In the genomic region with DNA sequence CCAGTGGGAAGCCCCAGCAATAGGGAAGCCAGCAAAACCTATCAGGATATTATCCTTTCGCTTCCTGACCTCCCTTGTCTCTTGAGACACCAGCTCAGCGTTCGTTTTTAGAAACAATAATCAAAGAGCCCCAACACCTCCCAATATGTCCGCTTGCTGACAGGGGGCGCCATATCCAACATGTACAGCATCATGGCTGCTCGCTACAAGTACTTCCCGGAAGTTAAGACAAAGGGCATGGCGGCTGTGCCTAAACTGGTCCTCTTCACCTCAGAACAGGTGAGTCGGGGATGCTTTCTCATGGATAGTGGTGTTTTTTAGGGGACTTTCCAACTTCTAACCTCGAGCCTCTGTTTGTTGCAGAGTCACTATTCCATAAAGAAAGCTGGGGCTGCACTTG, we compare ENCODE assay signal across 16 cellular contexts. TPM values are rescaled to one million over a fixed set of nuclear protein-coding genes. Genes with fewer than 3 reads are reported as not detected.
DNase-seq lines count a peak whose midpoint lies in the region; TF ChIP-seq lines count a peak whose summit lies in the region.
"Had no signal": no experiment of that assay in that cellular context is flagged by ENCODE, and none has a peak within 500 bp of the region (broad histone marks: within the 10 kb centered on the region; RNA-seq: fewer than 3 reads in every experiment).

No MANE protein-coding gene starts in this region.

- H3K4me1 Mint-ChIP-seq in activated naive CD4-positive, alpha-beta T cell treated with anti-CD3 and anti-CD28 coated beads for 36 hours (ENCODE audit: low read depth), result peaks cover 12% of the 10 kb centered on the region
- no peaks in the 10 kb centered on the region for H3K4me1 Mint-ChIP-seq in progenitor cell of endocrine pancreas (ENCODE audit: low read depth)

- H3K4me3 ChIP-seq in WERI-Rb-1 (ENCODE audit: low read depth, low read length), result no peak overlapping the region
- H3K4me3 ChIP-seq: mucosa of descending colon had no signal

- no peaks in the 10 kb centered on the region for H3K27me3 ChIP-seq in WERI-Rb-1 (ENCODE audit: insufficient read depth, low read depth, severe bottlenecking)

- H3K9me3 ChIP-seq in WERI-Rb-1 (ENCODE audit: severe bottlenecking), result no peaks in the 10 kb centered on the region
- H3K9me3 ChIP-seq: mucosa of descending colon had no signal

- TF ChIP-seq CTCF in WERI-Rb-1 (IDR thresholded peaks at IDR 0.05; ENCODE audit: low read depth, low read length) (peak; percentile 33; the same call in 1 of the 2 replicates), progenitor cell of endocrine pancreas (IDR thresholded peaks at IDR 0.05; ENCODE audit: unreplicated experiment) (peak; percentile 15)

- no peak overlapping the region for H3K4me3 Mint-ChIP-seq in activated naive CD4-positive, alpha-beta T cell treated with anti-CD3 and anti-CD28 coated beads for 36 hours
- no peak overlapping the region for H3K4me3 Mint-ChIP-seq in progenitor cell of endocrine pancreas (ENCODE audit: low read depth)
- H3K4me3 Mint-ChIP-seq: immature natural killer cell had no signal

- no peak for TF ChIP-seq EP300 in Ishikawa (IDR thresholded peaks at IDR 0.05; ENCODE audit: borderline replicate concordance)

- intact Hi-C loops in activated naive CD4-positive, alpha-beta T cell treated with anti-CD3 and anti-CD28 coated beads for 36 hours (cut with micrococcal nuclease), result loop anchor here (2.0 kb wide), 1 partner anchor 27 kb away; no protein-coding TSS in a partner anchor

- H3K36me3 Mint-ChIP-seq in activated naive CD4-positive, alpha-beta T cell treated with anti-CD3 and anti-CD28 coated beads for 36 hours (ENCODE audit: low read depth), result no peaks in the 10 kb centered on the region
- H3K36me3 Mint-ChIP-seq in progenitor cell of endocrine pancreas (ENCODE audit: insufficient read depth), result no peaks in the 10 kb centered on the region
- H3K36me3 Mint-ChIP-seq: immature natural killer cell had no signal

- H3K36me3 ChIP-seq in WERI-Rb-1, result no peaks in the 10 kb centered on the region

- peak; percentile 27; the same call in 1 of the 2 replicates for TF ChIP-seq RAD21 in Ishikawa (IDR thresholded peaks at IDR 0.05; ENCODE audit: low read depth)

- H3K27ac Mint-ChIP-seq in activated naive CD4-positive, alpha-beta T cell treated with anti-CD3 and anti-CD28 coated beads for 36 hours, result no peak overlapping the region
- no peak overlapping the region for H3K27ac Mint-ChIP-seq in progenitor cell of endocrine pancreas
- H3K27ac Mint-ChIP-seq: immature natural killer cell had no signal

- CTCF ChIA-PET in activated naive CD4-positive, alpha-beta T cell treated with anti-CD3 and anti-CD28 coated beads for 36 hours (lab: Charles Lee), result interaction anchor here (0.8 to 5.5 kb wide), 6 partner anchors 12 to 39 kb away, joined by 3 to 24 read pairs (median 3); no protein-coding TSS in a partner anchor

- no peak overlapping the region for H3K27ac ChIP-seq in WERI-Rb-1

- peak; percentile 41 for DNase-seq in activated naive CD4-positive, alpha-beta T cell treated with anti-CD3 and anti-CD28 coated beads for 36 hours
- no peak for DNase-seq in activated naive CD4-positive, alpha-beta T cell treated with Interleukin-2 at 50 U/mL for 16 hours
- DNase-seq in WERI-Rb-1, result peak; percentile 55
- DNase-seq in progenitor cell of endocrine pancreas (ENCODE audit: low spot score, unreplicated experiment), result no peak
- DNase-seq in activated gamma-delta T cell treated with Interleukin-2 at 50 U/mL for 16 hours, result no peak
- no peak for DNase-seq in EL
- DNase-seq in anterior cingulate cortex (lab: John Stamatoyannopoulos, UW), result no peak
- DNase-seq: activated CD4-positive, alpha-beta T cell treated with anti-CD3 and anti-CD28 coated beads for 1 hour; activated naive CD4-positive, alpha-beta T cell treated with anti-CD3 and anti-CD28 coated beads, Interleukin-2, amount 50 U/mL, for 16 hours; C1 segment of cervical spinal cord; cerebellar nuclear complex; immature natural killer cell; mucosa of descending colon; NCI-H526 treated with DMSO at 0.1 percent for 48 hours; SW 1271 had no signal

- H3K9me3 Mint-ChIP-seq in activated naive CD4-positive, alpha-beta T cell treated with anti-CD3 and anti-CD28 coated beads for 36 hours, result no peaks in the 10 kb centered on the region
- peaks cover 4% of the 10 kb centered on the region for H3K9me3 Mint-ChIP-seq in progenitor cell of endocrine pancreas (ENCODE audit: low read depth)
- H3K9me3 Mint-ChIP-seq: immature natural killer cell had no signal

- peaks cover 2% of the 10 kb centered on the region for H3K27me3 Mint-ChIP-seq in activated naive CD4-positive, alpha-beta T cell treated with anti-CD3 and anti-CD28 coated beads for 36 hours (ENCODE audit: low read depth)
- H3K27me3 Mint-ChIP-seq in progenitor cell of endocrine pancreas, result no peaks in the 10 kb centered on the region

TF ChIP-seq in Ishikawa, 13 proteins besides CTCF, POLR2A, EP300 and RAD21:
- TF ChIP-seq EGR1 (IDR thresholded peaks at IDR 0.05) (no peak), TAF1 (IDR thresholded peaks at IDR 0.05; ENCODE audit: low read depth) (no peak), FOXM1 (IDR thresholded peaks at IDR 0.05; ENCODE audit: borderline replicate concordance, low read depth) (no peak), CEBPB (IDR thresholded peaks at IDR 0.05) (no peak), YY1 (IDR thresholded peaks at IDR 0.05; ENCODE audit: low read depth) (peak; percentile 68; the same call in 1 of the 2 replicates), NFIC (IDR thresholded peaks at IDR 0.05) (no peak)
- TF ChIP-seq, protein P1, sequence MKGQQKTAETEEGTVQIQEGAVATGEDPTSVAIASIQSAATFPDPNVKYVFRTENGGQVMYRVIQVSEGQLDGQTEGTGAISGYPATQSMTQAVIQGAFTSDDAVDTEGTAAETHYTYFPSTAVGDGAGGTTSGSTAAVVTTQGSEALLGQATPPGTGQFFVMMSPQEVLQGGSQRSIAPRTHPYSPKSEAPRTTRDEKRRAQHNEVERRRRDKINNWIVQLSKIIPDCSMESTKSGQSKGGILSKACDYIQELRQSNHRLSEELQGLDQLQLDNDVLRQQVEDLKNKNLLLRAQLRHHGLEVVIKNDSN (IDR thresholded peaks at IDR 0.05), result no peak
TF ChIP-seq in Ishikawa: peak in this region for 1.

RNA-seq across cellular contexts. Expression of gene GAD1, which starts 28.7 kb away (rescaled TPM):
- total RNA-seq in activated naive CD4-positive, alpha-beta T cell treated with anti-CD3 and anti-CD28 coated beads for 36 hours, result under 1 TPM; 0.86 TPM
- total RNA-seq in progenitor cell of endocrine pancreas, result 0.27 and 0.43 TPM in 2 replicates

Comparison
In these comparisons a context has a peak if more than half of its experiments do, and no peak if none do; other contexts are left out.
1. DNase-seq: peak in activated naive CD4-positive, alpha-beta T cell treated with anti-CD3 and anti-CD28 coated beads for 36 hours (single experiment) and WERI-Rb-1 (single experiment); none in activated naive CD4-positive, alpha-beta T cell treated with Interleukin-2 at 50 U/mL for 16 hours (single experiment), progenitor cell of endocrine pancreas (single experiment), activated gamma-delta T cell treated with Interleukin-2 at 50 U/mL for 16 hours (single experiment), EL (single experiment) and anterior cingulate cortex (0 of 58).